In genomic region chr6:155443168-155443567, GRCh38 we compare ENCODE assay signal across 15 cellular contexts. TPM values are rescaled to one million over a fixed set of nuclear protein-coding genes. Genes with fewer than 3 reads are reported as not detected.
DNase-seq lines count a peak whose midpoint lies in the region; ATAC-seq, FAIRE-seq and TF ChIP-seq lines count a peak whose summit lies in the region.
"Had no signal": no experiment of that assay in that cellular context is flagged by ENCODE, and none has a peak within 500 bp of the region (broad histone marks: within the 10 kb centered on the region; RNA-seq: fewer than 3 reads in every experiment).

No MANE protein-coding gene starts in this region.

- intact Hi-C loops in HepG2 (cut with micrococcal nuclease; ENCODE audit: unreplicated experiment): no loop called here
- intact Hi-C loops in right lobe of liver (cut with DNase I): no loop called here
- intact Hi-C loops in K562 (cut with micrococcal nuclease): no loop called here

- in situ Hi-C loops in HepG2 (cut with HindIII; ENCODE audit: extremely low pct_ligation_motif_present, low pct_unique_long_range_greater_than_20kb) (loop anchor here (5.0 kb wide), 1 partner anchor 116 kb away; no protein-coding TSS in a partner anchor), K562 (cut with MboI) (no loop called here)

- H3K36me3 ChIP-seq in HepG2 (replicated peaks in 1 of 2; ENCODE audit: control insufficient read depth in 1 of 2, insufficient read depth in 2 of 2, low read length in 2 of 2) (no peaks in the 10 kb centered on the region), right lobe of liver (no peaks in the 10 kb centered on the region), K562 (ENCODE audit: control insufficient read depth, insufficient read depth, low read length) (no peaks in the 10 kb centered on the region)
- H3K36me3 ChIP-seq: BLaER1 treated with 17β-estradiol and CSF1 and Interleukin-3, amounts not matched to agents 10 nM and 100 nM had no signal

- CTCF ChIA-PET in HepG2 (lab: Yijun Ruan, JAX; ENCODE audit: low intra/inter-chr PET ratio, low total read pairs) (no interaction called here), K562 (lab: Yijun Ruan, JAX; ENCODE audit: low intra/inter-chr PET ratio) (no interaction called here)

- H3K4me3 ChIP-seq in HepG2 (replicated peaks in 1 of 3; ENCODE audit: insufficient read depth in 1 of 3, low read depth in 2 of 3, low read length in 3 of 3) (no peak overlapping the region), right lobe of liver (no peak overlapping the region), K562 (no peak overlapping the region)
- H3K4me3 ChIP-seq: BLaER1 treated with 17β-estradiol and CSF1 and Interleukin-3, amounts not matched to agents 10 nM and 100 nM had no signal

- H3K79me2 ChIP-seq in HepG2 (ENCODE audit: insufficient read depth, low read length) (no peaks in the 10 kb centered on the region), K562 (ENCODE audit: control insufficient read depth, insufficient read depth, low read length) (no peaks in the 10 kb centered on the region)

- peak overlapping the region; percentile 74 for H2AFZ ChIP-seq in HepG2 (ENCODE audit: low read length)
- no peak overlapping the region for H2AFZ ChIP-seq in K562 (ENCODE audit: low read depth, low read length)

- no peak overlapping the region for H3K4me2 ChIP-seq in HepG2 (ENCODE audit: low read depth, low read length)
- H3K4me2 ChIP-seq in K562 (ENCODE audit: insufficient read depth, low read length): no peak overlapping the region
- H3K4me2 ChIP-seq: BLaER1 treated with 17β-estradiol and CSF1 and Interleukin-3, amounts not matched to agents 10 nM and 100 nM had no signal

- H3K27ac ChIP-seq in HepG2 (ENCODE audit: extremely low read length, insufficient read depth, low read length): peak overlapping the region; percentile 96
- H3K27ac ChIP-seq in right lobe of liver: no peak overlapping the region
- no peak overlapping the region for H3K27ac ChIP-seq in K562 (ENCODE audit: extremely low read depth, low read depth, low read length)
- H3K27ac ChIP-seq: BLaER1 treated with 17β-estradiol and CSF1 and Interleukin-3, amounts not matched to agents 10 nM and 100 nM had no signal

- POLR2A ChIA-PET in HepG2 (lab: Yijun Ruan, JAX) (interaction anchor here (0.7 to 3.3 kb wide), 5 partner anchors 43 to 116 kb away, joined by 3 to 14 read pairs (median 5); no protein-coding TSS in a partner anchor), K562 (lab: Yijun Ruan, JAX) (no interaction called here)

- H3K9ac ChIP-seq in HepG2 (ENCODE audit: insufficient read depth, low read depth, low read length) (peak overlapping the region; percentile 69), K562 (ENCODE audit: insufficient read depth in 1 of 2, low read depth in 2 of 2, low read length in 2 of 2) (no peak overlapping the region; a peak in 1 of 4 replicates)
- H3K9ac ChIP-seq: BLaER1 treated with 17β-estradiol and CSF1 and Interleukin-3, amounts not matched to agents 10 nM and 100 nM had no signal

- TF ChIP-seq EP300 in HepG2 (IDR thresholded peaks at IDR 0.05; ENCODE audit: low read depth in 2 of 2, low read length in 2 of 2): no peak
- TF ChIP-seq EP300 in HepG2 (CRISPR knock-in tag; IDR thresholded peaks at IDR 0.05; ENCODE audit: borderline replicate concordance): no peak
- no peak for TF ChIP-seq EP300 in K562 (IDR thresholded peaks at IDR 0.05; ENCODE audit: low read length)

- DNase-seq in HepG2 (ENCODE audit: low spot score) (no peak), right lobe of liver (no peak), K562 (ENCODE audit: extremely low read depth in 1 of 4, low spot score in 3 of 4) (peak in 1 of 4 experiments; percentile 11), NCI-H187 (lab: John Stamatoyannopoulos, UW) (no peak), NCI-H82 (lab: John Stamatoyannopoulos, UW) (no peak), DMS114 treated with DMSO at 0.1 percent for 48 hours (lab: John Stamatoyannopoulos, UW; ENCODE audit: unreplicated experiment) (no peak)
- DNase-seq: 8988T; AML-193; CD4-positive, CD25-positive, alpha-beta regulatory T cell; H9 had no signal

- H3K4me1 ChIP-seq in HepG2 (ENCODE audit: insufficient read depth, low read length): peaks cover 67% of the 10 kb centered on the region
- H3K4me1 ChIP-seq in right lobe of liver: no peaks in the 10 kb centered on the region
- H3K4me1 ChIP-seq in K562 (replicated peaks in 1 of 2; ENCODE audit: control insufficient read depth in 2 of 2, insufficient read depth in 2 of 2, low read length in 2 of 2): no peaks in the 10 kb centered on the region

- no TSS peak for BruUV-seq in HepG2 (replicated peaks; lab: Mats Ljungman, UMichigan)
- no TSS peak for BruUV-seq in K562 (replicated peaks; lab: Mats Ljungman, UMichigan)

- FAIRE-seq in HepG2 (lab: Jason Lieb, UNC): no peak
- no peak for FAIRE-seq in K562 (lab: Jason Lieb, UNC)

- no peaks in the 10 kb centered on the region for H3K27me3 ChIP-seq in HepG2 (ENCODE audit: control insufficient read depth in 1 of 2, insufficient read depth in 2 of 2, low read length in 2 of 2)
- peaks cover 0 to 4% of the 10 kb centered on the region in 2 donors for H3K27me3 ChIP-seq in right lobe of liver
- peaks cover 3 to 6% of the 10 kb centered on the region in 2 experiments; a peak in 3 of 5 replicates for H3K27me3 ChIP-seq in K562 (ENCODE audit: control insufficient read depth in 2 of 2, insufficient read depth in 2 of 2, low read length in 2 of 2)
- H3K27me3 ChIP-seq: BLaER1 treated with 17β-estradiol and CSF1 and Interleukin-3, amounts not matched to agents 10 nM and 100 nM had no signal

- TF ChIP-seq POLR2A in HepG2 (IDR thresholded peaks at IDR 0.05; ENCODE audit: insufficient read depth in 1 of 2, low read depth in 2 of 2, low read length in 2 of 2) (no peak), right lobe of liver (IDR thresholded peaks at IDR 0.05) (no peak), K562 (conservative IDR thresholded peaks at IDR 0.05) (no peak)

- H3K9me3 ChIP-seq in HepG2 (ENCODE audit: low read length) (no peaks in the 10 kb centered on the region), right lobe of liver (no peaks in the 10 kb centered on the region), K562 (replicated peaks; ENCODE audit: control insufficient read depth, insufficient read depth, low read depth, low read length) (no peaks in the 10 kb centered on the region)
- H3K9me3 ChIP-seq: BLaER1 treated with 17β-estradiol and CSF1 and Interleukin-3, amounts not matched to agents 10 nM and 100 nM had no signal

- 99% methylated on average over 9 of the region's 9 CpGs for WGBS in HepG2 (ENCODE audit: low lambda C conversion rate)
- whole genome bisulfite sequencing in right lobe of liver (ENCODE audit: insufficient coverage, low coverage, low lambda C conversion rate, missing lambda C conversion rate): 73% methylated on average over 9 of the region's 9 CpGs
- 3% methylated on average over 9 of the region's 9 CpGs for WGBS in K562 (ENCODE audit: insufficient coverage, low coverage, missing lambda C conversion rate)

- TF ChIP-seq RAD21 in HepG2 (CRISPR knock-in tag; IDR thresholded peaks at IDR 0.05) (no peak), K562 (CRISPR knock-in tag; conservative IDR thresholded peaks at IDR 0.05 in 1 of 2, IDR thresholded peaks at IDR 0.05 in 1 of 2) (no peak)

- ATAC-seq in HepG2 (no peak), right lobe of liver (no peak), K562 (peak; percentile 85), HG02588 (IDR thresholded peaks at IDR 0.05; ENCODE audit: unreplicated experiment) (no peak)

- H3K9me1 ChIP-seq in K562 (ENCODE audit: control insufficient read depth, insufficient read depth, low read length): no peaks in the 10 kb centered on the region

- no peak for TF ChIP-seq CTCF in HepG2 (CRISPR knock-in tag; IDR thresholded peaks at IDR 0.05)
- TF ChIP-seq CTCF in right lobe of liver (IDR thresholded peaks at IDR 0.05): no peak
- peak in 1 of 3 experiments; percentile 12; a peak in 1 of 6 replicates for TF ChIP-seq CTCF in K562 (IDR thresholded peaks at IDR 0.05 in 2 of 3, conservative IDR thresholded peaks at IDR 0.05 in 1 of 3; ENCODE audit: insufficient read depth in 2 of 3, low read depth in 1 of 3, low read length in 3 of 3)

- H4K20me1 ChIP-seq in HepG2 (ENCODE audit: insufficient read depth, low read length): no peaks in the 10 kb centered on the region
- H4K20me1 ChIP-seq in K562 (replicated peaks; ENCODE audit: control insufficient read depth, insufficient read depth, low read length): no peaks in the 10 kb centered on the region
- H4K20me1 ChIP-seq: BLaER1 treated with 17β-estradiol and CSF1 and Interleukin-3, amounts not matched to agents 10 nM and 100 nM had no signal

RNA-seq across cellular contexts. Expression of gene NOX3, which starts 12.5 kb away (rescaled TPM):
- total RNA-seq in HepG2 (2016; rRNA removed; fragmentation: Illumina TruSeq; extraction: Trizol): 0.18 and 0.24 TPM in 2 replicates
- total RNA-seq in HepG2 (2016; cell fraction: cytosol; rRNA removed; fragmentation: Illumina TruSeq; extraction: Trizol; ENCODE audit: low read depth): not detected in 2 replicates
- 0.15 and 0.17 TPM in 2 replicates for total RNA-seq in HepG2 (2016; cell fraction: insoluble cytoplasmic fraction; rRNA removed; fragmentation: Illumina TruSeq; extraction: Trizol)
- total RNA-seq in HepG2 (2016; cell fraction: membrane; rRNA removed; fragmentation: Illumina TruSeq; extraction: Trizol): 0.19 TPM in 1 of 2 replicates, not detected in the other
- 0.28 and 0.31 TPM in 2 replicates for total RNA-seq in HepG2 (2016; cell fraction: nucleus; rRNA removed; fragmentation: Illumina TruSeq; extraction: Trizol)
- 0.09 and 0.12 TPM in 2 replicates for polyA plus RNA-seq in HepG2 (2011; rRNA removed)
- 0.05 TPM in 2 replicates for polyA plus RNA-seq in HepG2 (2011; cell fraction: cytosol; rRNA removed)
- not detected in 2 replicates for polyA plus RNA-seq in HepG2 (2011; cell fraction: nucleus; rRNA removed)
- 0.16 TPM in 1 of 2 replicates, not detected in the other for polyA plus RNA-seq in HepG2 (2012)
- polyA plus RNA-seq in HepG2 (2016; cell fraction: cytosol; fragmentation: Illumina TruSeq; extraction: Trizol; ENCODE audit: low read depth): 0.05 TPM in 1 of 2 replicates, not detected in the other
- polyA plus RNA-seq in HepG2 (2016; cell fraction: insoluble cytoplasmic fraction; fragmentation: Illumina TruSeq; extraction: Trizol; ENCODE audit: low read depth): 0.11 TPM in 2 replicates
- polyA plus RNA-seq in HepG2 (2016; cell fraction: membrane; fragmentation: Illumina TruSeq; extraction: Trizol; ENCODE audit: low read depth): 0.15 TPM in 1 of 2 replicates, not detected in the other
- polyA plus RNA-seq in HepG2 (2016; cell fraction: nucleus; fragmentation: Illumina TruSeq; extraction: Trizol; ENCODE audit: insufficient read depth, low read depth): 0.44 TPM in 1 of 2 replicates, not detected in the other
- polyA minus RNA-seq in HepG2 (2011; rRNA and poly(A)+ RNA removed; ENCODE audit: low replicate concordance): not detected in 2 replicates
- polyA minus RNA-seq in HepG2 (2011; cell fraction: cytosol; rRNA and poly(A)+ RNA removed): not detected in 2 replicates
- 0.13 and 0.25 TPM in 2 replicates for polyA minus RNA-seq in HepG2 (2011; cell fraction: nucleus; rRNA and poly(A)+ RNA removed)
- total RNA-seq in right lobe of liver: not detected
- 0.63 TPM for polyA plus RNA-seq in PFSK-1 (2012; ENCODE audit: insufficient read length, low read depth)
- total RNA-seq in K562 (2011; cell fraction: chromatin; rRNA removed; ENCODE audit: low replicate concordance): not detected in 2 replicates
- total RNA-seq in K562 (2011; cell fraction: nucleolus; rRNA removed): not detected in 2 replicates
- total RNA-seq in K562 (2011; cell fraction: nucleoplasm; rRNA removed): not detected in 2 replicates
- total RNA-seq in K562 (2014; rRNA removed): not detected in 2 replicates
- not detected in 2 replicates for total RNA-seq in K562 (2014; rRNA removed; fragmentation: Illumina TruSeq; extraction: Trizol)
- total RNA-seq in K562 (2015; rRNA removed; fragmentation: Illumina TruSeq; extraction: Trizol): not detected in 2 replicates
- not detected in 2 replicates for total RNA-seq in K562 (2021)
- not detected in 2 replicates for polyA plus RNA-seq in K562 (2011; rRNA removed)
- polyA plus RNA-seq in K562 (2011; cell fraction: cytosol; rRNA removed): not detected in 2 replicates
- not detected in 2 replicates for polyA plus RNA-seq in K562 (2011; cell fraction: nucleus; rRNA removed)
- not detected in 2 replicates for polyA plus RNA-seq in K562 (2012)
- not detected in 2 replicates for polyA plus RNA-seq in K562 (2014; fragmentation: Illumina TruSeq; extraction: Trizol)
- not detected for polyA plus RNA-seq in K562 (2014; fragmentation: Nextera tagmentation; extraction: Ambion mirVana)
- not detected in 2 replicates for polyA plus RNA-seq in K562 (2014; rRNA removed)
- not detected in 2 replicates for polyA minus RNA-seq in K562 (2011; rRNA and poly(A)+ RNA removed)
- not detected in 2 replicates for polyA minus RNA-seq in K562 (2011; cell fraction: cytosol; rRNA and poly(A)+ RNA removed)
- polyA minus RNA-seq in K562 (2011; cell fraction: nucleus; rRNA and poly(A)+ RNA removed): not detected in 2 replicates
- total RNA-seq: CD4-positive, CD25-positive, alpha-beta regulatory T cell; Daoy; H9; HT-29 had no signal
- polyA plus RNA-seq: CD4-positive, CD25-positive, alpha-beta regulatory T cell had no signal

Comparison
In these comparisons a context has a peak if more than half of its experiments do, and no peak if none do; other contexts are left out.
1. Of the 241 proteins assayed by ChIP-seq in both HepG2 and K562: peak only in HepG2: BRD4, GATAD2A, MED1, PRPF4 and ZBTB33; only in K562: SMARCC2 and SMARCE1; in both: none; in neither: 233; mixed calls (peak in some experiments, not most) for 1.